12 cellular contexts compared by ENCODE assay signal in genomic region chr9:137256839-137257238, GRCh38. TPM values are rescaled to one million over a fixed set of nuclear protein-coding genes. Genes with fewer than 3 reads are reported as not detected.
DNase-seq lines count a peak whose midpoint lies in the region; ATAC-seq, FAIRE-seq and TF ChIP-seq lines count a peak whose summit lies in the region.
"Had no signal": no experiment of that assay in that cellular context is flagged by ENCODE, and none has a peak within 500 bp of the region (broad histone marks: within the 10 kb centered on the region; RNA-seq: fewer than 3 reads in every experiment).

No MANE protein-coding gene starts in this region.

- H4K20me1 ChIP-seq in Karpas-422 (ENCODE audit: insufficient read depth, low read depth, low read length): peaks cover 14% of the 10 kb centered on the region; the same call in 1 of the 2 replicates
- peaks cover 23% of the 10 kb centered on the region for H4K20me1 ChIP-seq in astrocyte (ENCODE audit: insufficient read depth, low read length)

- peaks cover 19% of the 10 kb centered on the region for H3K79me2 ChIP-seq in Karpas-422 (ENCODE audit: low read length)
- H3K79me2 ChIP-seq in astrocyte (ENCODE audit: insufficient read depth, low read length): peaks cover 37% of the 10 kb centered on the region
- H3K79me2 ChIP-seq: parathyroid adenoma had no signal

- peak in 1 of 10 experiments; percentile 1 for DNase-seq in CD4-positive, alpha-beta T cell
- DNase-seq in Karpas-422 (no peak), astrocyte (ENCODE audit: low read depth) (no peak), natural killer cell (no peak), aorta (no peak), globus pallidus (ENCODE audit: low spot score) (no peak), posterior cingulate gyrus (no peak)
- no peak for DNase-seq in stimulated activated CD8-positive, alpha-beta memory T cell treated with anti-CD3 and anti-CD28 coated beads, Interleukin-4, amount 100 ng/mL, for 48 hours
- DNase-seq: dorsolateral prefrontal cortex, NCI-H1694 treated with DMSO at 0.1 percent for 48 hours had no signal

- peak overlapping the region; percentile 75 for H3K4me2 ChIP-seq in Karpas-422 (ENCODE audit: low read depth, low read length, poor library complexity, severe bottlenecking)
- peak overlapping the region; percentile 99 for H3K4me2 ChIP-seq in astrocyte (ENCODE audit: low read length)

- no peak overlapping the region for H3K27ac Mint-ChIP-seq in CD4-positive, alpha-beta T cell
- no peak overlapping the region for H3K27ac Mint-ChIP-seq in astrocyte (ENCODE audit: unreplicated experiment)
- H3K27ac Mint-ChIP-seq in natural killer cell: no peak overlapping the region

- peak overlapping the region; percentile 99 for H3K4me3 ChIP-seq in Karpas-422 (ENCODE audit: low read length)
- no peak overlapping the region for H3K4me3 ChIP-seq in astrocyte (ENCODE audit: insufficient read depth, low read depth, low read length)
- H3K4me3 ChIP-seq in aorta (ENCODE audit: low read length in 2 of 2): no peak overlapping the region

- no peaks in the 10 kb centered on the region for H3K9me2 ChIP-seq in Karpas-422 (replicated peaks; ENCODE audit: insufficient read depth, low read length)

- H3K4me1 ChIP-seq in Karpas-422 (ENCODE audit: low read length) (peaks cover 50% of the 10 kb centered on the region), astrocyte (ENCODE audit: insufficient read depth, low read length) (peaks cover 22% of the 10 kb centered on the region), aorta (ENCODE audit: control insufficient read depth in 1 of 2, insufficient read depth in 2 of 2, low read length in 2 of 2) (no peaks in the 10 kb centered on the region)

- H3K27me3 Mint-ChIP-seq in CD4-positive, alpha-beta T cell: no peaks in the 10 kb centered on the region
- H3K27me3 Mint-ChIP-seq in astrocyte (ENCODE audit: low read depth, unreplicated experiment): peaks cover 2% of the 10 kb centered on the region
- H3K27me3 Mint-ChIP-seq in natural killer cell (ENCODE audit: low read depth in 2 of 2): no peaks in the 10 kb centered on the region

- H3K27me3 ChIP-seq in CD4-positive, alpha-beta T cell (ENCODE audit: control insufficient read depth, insufficient read depth, low read length): no peaks in the 10 kb centered on the region
- H3K27me3 ChIP-seq in Karpas-422 (ENCODE audit: low read length) (no peaks in the 10 kb centered on the region), astrocyte (ENCODE audit: insufficient read depth, low read length) (no peaks in the 10 kb centered on the region), aorta (ENCODE audit: control insufficient read depth in 1 of 2, insufficient read depth in 2 of 2, low read length in 1 of 2) (no peaks in the 10 kb centered on the region)
- H3K27me3 ChIP-seq: dorsolateral prefrontal cortex had no signal

- no peaks in the 10 kb centered on the region for H3K9me3 Mint-ChIP-seq in CD4-positive, alpha-beta T cell
- no peaks in the 10 kb centered on the region for H3K9me3 Mint-ChIP-seq in astrocyte (ENCODE audit: unreplicated experiment)
- H3K9me3 Mint-ChIP-seq in natural killer cell: no peaks in the 10 kb centered on the region

- POLR2A ChIA-PET in CD4-positive, alpha-beta T cell (lab: Charles Lee): interaction anchor here (0.6 to 4.7 kb wide), 3 partner anchors 17 to 171 kb away, joined by 3 to 63 read pairs (median 11); partner anchors contain the start of genes MAN1B1 and TUBB4B

- intact Hi-C loops in CD4-positive, alpha-beta T cell (cut with DNase I, micrococcal nuclease): loop anchor here in 1 of 2 experiments (5.0 kb wide), 1 partner anchor 1290 kb away; no protein-coding TSS in a partner anchor
- intact Hi-C loops in natural killer cell (cut with micrococcal nuclease) (no loop called here), aorta (cut with DNase I) (no loop called here), posterior cingulate gyrus (cut with DNase I) (no loop called here)

- H3K36me3 Mint-ChIP-seq in CD4-positive, alpha-beta T cell (ENCODE audit: low read depth): peaks cover 18% of the 10 kb centered on the region
- H3K36me3 Mint-ChIP-seq in astrocyte (ENCODE audit: low read depth, unreplicated experiment) (peaks cover 3% of the 10 kb centered on the region), natural killer cell (no peaks in the 10 kb centered on the region)

- no peak for TF ChIP-seq CTCF in CD4-positive, alpha-beta T cell (IDR thresholded peaks at IDR 0.05)
- no peak for TF ChIP-seq CTCF in astrocyte (IDR thresholded peaks at IDR 0.05; ENCODE audit: insufficient read depth, low read depth, low read length)
- no peak for TF ChIP-seq CTCF in natural killer cell (IDR thresholded peaks at IDR 0.05)

- H3K4me3 Mint-ChIP-seq in CD4-positive, alpha-beta T cell: peak overlapping the region; percentile 94
- H3K4me3 Mint-ChIP-seq in astrocyte (ENCODE audit: unreplicated experiment): peak overlapping the region; percentile 90
- peak overlapping the region; percentile 88 for H3K4me3 Mint-ChIP-seq in natural killer cell

- FAIRE-seq in astrocyte (lab: Jason Lieb, UNC): no peak

- H2AFZ ChIP-seq in Karpas-422 (ENCODE audit: low read length) (no peak overlapping the region), astrocyte (ENCODE audit: low read depth, low read length) (no peak overlapping the region)
- H2AFZ ChIP-seq: parathyroid adenoma had no signal

- 93% methylated on average over 14 of the region's 14 CpGs for WGBS in aorta, 2 donors

- H3K4me1 Mint-ChIP-seq in CD4-positive, alpha-beta T cell (ENCODE audit: low read depth): peaks cover 16% of the 10 kb centered on the region
- H3K4me1 Mint-ChIP-seq in astrocyte (ENCODE audit: low read depth, unreplicated experiment) (peaks cover 7% of the 10 kb centered on the region), natural killer cell (peaks cover 0 to 11% of the 10 kb centered on the region in 2 donors)

- H3K27ac ChIP-seq in CD4-positive, alpha-beta T cell (ENCODE audit: low read depth, low read length): no peak overlapping the region
- H3K27ac ChIP-seq in Karpas-422 (ENCODE audit: low read length): no peak overlapping the region
- no peak overlapping the region for H3K27ac ChIP-seq in astrocyte (ENCODE audit: low read depth, low read length)
- H3K27ac ChIP-seq in aorta (ENCODE audit: low read depth in 1 of 2, low read length in 2 of 2): no peak overlapping the region
- H3K27ac ChIP-seq: parathyroid adenoma had no signal

- no peak for ATAC-seq in CD4-positive, alpha-beta T cell (ENCODE audit: poor library complexity)
- ATAC-seq in natural killer cell (no peak), aorta (ENCODE audit: low FRiP score) (no peak)

- peaks cover 16% of the 10 kb centered on the region for H3K36me3 ChIP-seq in Karpas-422 (ENCODE audit: insufficient read depth, low read length)
- H3K36me3 ChIP-seq in astrocyte (ENCODE audit: insufficient read depth, low read length): peaks cover 4% of the 10 kb centered on the region
- no peaks in the 10 kb centered on the region for H3K36me3 ChIP-seq in aorta (ENCODE audit: control insufficient read depth in 1 of 2, insufficient read depth in 2 of 2, low read length in 1 of 2)

- H3K9me3 ChIP-seq in CD4-positive, alpha-beta T cell (ENCODE audit: control insufficient read depth, low read length): no peaks in the 10 kb centered on the region
- no peaks in the 10 kb centered on the region for H3K9me3 ChIP-seq in Karpas-422 (ENCODE audit: low read length)
- H3K9me3 ChIP-seq in astrocyte (ENCODE audit: insufficient read depth, low read depth, low read length): no peaks in the 10 kb centered on the region
- no peaks in the 10 kb centered on the region for H3K9me3 ChIP-seq in aorta (ENCODE audit: control insufficient read depth, low read length)

- peak overlapping the region; percentile 95; the same call in 1 of the 2 replicates for H3K9ac ChIP-seq in Karpas-422 (ENCODE audit: low read length)
- peak overlapping the region; percentile 88 for H3K9ac ChIP-seq in astrocyte (ENCODE audit: low read length)
- H3K9ac ChIP-seq: parathyroid adenoma had no signal

- CTCF ChIA-PET in CD4-positive, alpha-beta T cell (lab: Charles Lee): interaction anchor here (0.9 to 2.1 kb wide), 2 partner anchors 20 to 45 kb away, joined by 3 to 7 read pairs; partner anchors contain the start of gene NRARP

RNA-seq across cellular contexts. Expression of gene NELFB, which starts 1.7 kb away (rescaled TPM):
- total RNA-seq in CD4-positive, alpha-beta T cell: 10 to 100 TPM; 20.7 to 21.2 TPM
- total RNA-seq in Karpas-422 (2014; rRNA removed; shearing (Covaris generic); ENCODE audit: low replicate concordance): 17.8 and 42.7 TPM in 2 replicates
- total RNA-seq in astrocyte: 45.8 and 48.9 TPM in 2 replicates
- total RNA-seq in natural killer cell: 10 to 100 TPM; 42.9 to 53.8 (median 52.6) TPM
- 10 to 100 TPM; 35.5 to 40.9 TPM for total RNA-seq in aorta
- polyA plus RNA-seq in aorta: 10 to 100 TPM; 21.7 to 47.9 TPM

RNA-seq across cellular contexts. Expression of gene STPG3, which starts 5.8 kb away (rescaled TPM):
- not detected for total RNA-seq in CD4-positive, alpha-beta T cell
- 0.61 and 0.86 TPM in 2 replicates for total RNA-seq in Karpas-422 (2014; rRNA removed; shearing (Covaris generic); ENCODE audit: low replicate concordance)
- not detected in 2 replicates for total RNA-seq in astrocyte
- not detected for total RNA-seq in natural killer cell
- total RNA-seq in aorta: not detected
- not detected for polyA plus RNA-seq in aorta
- total RNA-seq: activated CD8-positive, alpha-beta memory T cell treated with anti-CD3 and anti-CD28 coated beads for 36 hours; dorsolateral prefrontal cortex had no signal

RNA-seq across cellular contexts. Expression of gene TUBB4B, which starts 15.8 kb away (rescaled TPM):
- total RNA-seq in CD4-positive, alpha-beta T cell: 10 to 100 TPM; 93.8 to 98.2 TPM
- total RNA-seq in Karpas-422 (2014; rRNA removed; shearing (Covaris generic); ENCODE audit: low replicate concordance): 97.1 and 152 TPM in 2 replicates
- total RNA-seq in astrocyte (188 and 218 TPM in 2 replicates), natural killer cell (100 to 1,000 TPM in 1 of 3 donors, 10 to 100 TPM in 2; 84.4 to 121 (median 93.9) TPM), aorta (100 to 1,000 TPM in 1 of 2 donors, 10 to 100 TPM in 1; 86.9 to 152 TPM)
- 100 to 1,000 TPM in 1 of 2 donors, 10 to 100 TPM in 1; 94.2 to 128 TPM for polyA plus RNA-seq in aorta

RNA-seq across cellular contexts. Expression of gene TOR4A, which starts 20.7 kb away (rescaled TPM):
- under 1 TPM; 0.67 to 0.80 TPM for total RNA-seq in CD4-positive, alpha-beta T cell
- 8.8 and 19.2 TPM in 2 replicates for total RNA-seq in Karpas-422 (2014; rRNA removed; shearing (Covaris generic); ENCODE audit: low replicate concordance)
- total RNA-seq in astrocyte (10.8 and 11.8 TPM in 2 replicates), natural killer cell (10 to 100 TPM; 16.3 to 24.6 (median 19.2) TPM), aorta (10 to 100 TPM; 10.4 to 14.0 TPM)
- polyA plus RNA-seq in aorta: 1 to 10 TPM; 2.6 to 6.0 TPM

RNA-seq across cellular contexts. Expression of gene SLC34A3, which starts 26.1 kb away (rescaled TPM):
- not detected for total RNA-seq in CD4-positive, alpha-beta T cell
- not detected in 2 replicates for total RNA-seq in Karpas-422 (2014; rRNA removed; shearing (Covaris generic); ENCODE audit: low replicate concordance)
- total RNA-seq in astrocyte (0.09 TPM in 1 of 2 replicates, not detected in the other), natural killer cell (not detected), aorta (not detected)
- not detected for polyA plus RNA-seq in aorta
- total RNA-seq: activated CD8-positive, alpha-beta memory T cell treated with anti-CD3 and anti-CD28 coated beads for 36 hours had no signal
